1 cellular context compared by ENCODE assay signal in genomic region chr1:233304489-233305102, GRCh38.
TF ChIP-seq lines count a peak whose summit lies in the region.

No MANE protein-coding gene starts in this region.

TF ChIP-seq in K562, 482 proteins besides CTCF, POLR2A, EP300 and RAD21 (continued from another document):
- TF ChIP-seq, protein P1, sequence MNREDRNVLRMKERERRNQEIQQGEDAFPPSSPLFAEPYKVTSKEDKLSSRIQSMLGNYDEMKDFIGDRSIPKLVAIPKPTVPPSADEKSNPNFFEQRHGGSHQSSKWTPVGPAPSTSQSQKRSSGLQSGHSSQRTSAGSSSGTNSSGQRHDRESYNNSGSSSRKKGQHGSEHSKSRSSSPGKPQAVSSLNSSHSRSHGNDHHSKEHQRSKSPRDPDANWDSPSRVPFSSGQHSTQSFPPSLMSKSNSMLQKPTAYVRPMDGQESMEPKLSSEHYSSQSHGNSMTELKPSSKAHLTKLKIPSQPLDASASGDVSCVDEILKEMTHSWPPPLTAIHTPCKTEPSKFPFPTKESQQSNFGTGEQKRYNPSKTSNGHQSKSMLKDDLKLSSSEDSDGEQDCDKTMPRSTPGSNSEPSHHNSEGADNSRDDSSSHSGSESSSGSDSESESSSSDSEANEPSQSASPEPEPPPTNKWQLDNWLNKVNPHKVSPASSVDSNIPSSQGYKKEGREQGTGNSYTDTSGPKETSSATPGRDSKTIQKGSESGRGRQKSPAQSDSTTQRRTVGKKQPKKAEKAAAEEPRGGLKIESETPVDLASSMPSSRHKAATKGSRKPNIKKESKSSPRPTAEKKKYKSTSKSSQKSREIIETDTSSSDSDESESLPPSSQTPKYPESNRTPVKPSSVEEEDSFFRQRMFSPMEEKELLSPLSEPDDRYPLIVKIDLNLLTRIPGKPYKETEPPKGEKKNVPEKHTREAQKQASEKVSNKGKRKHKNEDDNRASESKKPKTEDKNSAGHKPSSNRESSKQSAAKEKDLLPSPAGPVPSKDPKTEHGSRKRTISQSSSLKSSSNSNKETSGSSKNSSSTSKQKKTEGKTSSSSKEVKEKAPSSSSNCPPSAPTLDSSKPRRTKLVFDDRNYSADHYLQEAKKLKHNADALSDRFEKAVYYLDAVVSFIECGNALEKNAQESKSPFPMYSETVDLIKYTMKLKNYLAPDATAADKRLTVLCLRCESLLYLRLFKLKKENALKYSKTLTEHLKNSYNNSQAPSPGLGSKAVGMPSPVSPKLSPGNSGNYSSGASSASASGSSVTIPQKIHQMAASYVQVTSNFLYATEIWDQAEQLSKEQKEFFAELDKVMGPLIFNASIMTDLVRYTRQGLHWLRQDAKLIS (CRISPR knock-in tag; IDR thresholded peaks at IDR 0.05), result no peak
- TF ChIP-seq, protein P2, sequence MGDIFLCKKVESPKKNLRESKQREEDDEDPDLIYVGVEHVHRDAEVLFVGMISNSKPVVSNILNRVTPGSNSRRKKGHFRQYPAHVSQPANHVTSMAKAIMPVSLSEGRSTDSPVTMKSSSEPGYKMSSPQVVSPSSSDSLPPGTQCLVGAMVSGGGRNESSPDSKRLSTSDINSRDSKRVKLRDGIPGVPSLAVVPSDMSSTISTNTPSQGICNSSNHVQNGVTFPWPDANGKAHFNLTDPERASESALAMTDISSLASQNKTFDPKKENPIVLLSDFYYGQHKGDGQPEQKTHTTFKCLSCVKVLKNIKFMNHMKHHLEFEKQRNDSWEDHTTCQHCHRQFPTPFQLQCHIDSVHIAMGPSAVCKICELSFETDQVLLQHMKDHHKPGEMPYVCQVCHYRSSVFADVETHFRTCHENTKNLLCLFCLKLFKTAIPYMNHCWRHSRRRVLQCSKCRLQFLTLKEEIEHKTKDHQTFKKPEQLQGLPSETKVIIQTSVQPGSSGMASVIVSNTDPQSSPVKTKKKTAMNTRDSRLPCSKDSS (IDR thresholded peaks at IDR 0.05; ENCODE audit: low read depth, partially characterized antibody), result no peak
- TF ChIP-seq BCOR (IDR thresholded peaks at IDR 0.05) (no peak), ZBTB40 (IDR thresholded peaks at IDR 0.05) (no peak), ZBTB40 (CRISPR knock-in tag; IDR thresholded peaks at IDR 0.05) (no peak)
